In the genomic region with DNA sequence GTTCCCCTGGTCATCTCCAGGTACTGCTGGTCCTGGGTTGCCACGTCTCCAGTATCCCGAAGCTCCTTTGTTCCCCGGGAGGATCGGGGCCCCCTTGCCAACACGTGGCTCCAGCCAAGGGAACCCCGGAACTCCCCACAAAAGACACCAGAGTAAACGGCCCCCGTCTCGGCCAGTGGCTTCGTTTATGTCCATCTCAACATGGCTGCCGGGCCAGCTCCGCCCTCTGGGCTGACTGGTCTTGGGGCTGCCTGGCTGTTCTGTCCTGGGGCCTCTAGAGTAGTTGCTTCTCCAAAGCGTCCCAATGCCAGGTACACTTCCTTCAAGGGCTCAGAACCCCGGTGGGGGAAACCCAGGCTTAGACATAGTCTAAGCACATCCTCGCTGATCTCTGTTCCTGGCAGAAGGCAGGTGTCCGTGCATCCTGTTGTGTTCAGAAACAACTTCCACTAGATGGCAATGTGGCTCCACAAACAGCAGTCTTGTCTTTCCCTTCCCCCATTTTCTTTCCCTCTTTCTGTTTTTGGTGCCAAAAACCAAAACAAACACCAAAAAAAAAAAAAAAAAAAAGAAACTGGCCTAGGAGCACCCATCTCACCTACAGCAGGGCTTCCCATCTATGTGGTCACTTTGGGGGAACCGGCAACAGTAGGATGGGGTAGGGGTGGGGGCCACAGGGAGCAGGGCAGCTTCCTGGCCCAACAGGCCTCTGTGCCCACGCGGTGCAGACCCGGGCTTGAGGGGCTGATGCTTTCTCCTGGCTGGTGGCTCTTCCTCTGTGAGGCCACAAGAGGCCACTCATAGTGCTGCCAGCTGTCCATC, we compare ENCODE assay signal across 8 cellular contexts. TPM values are rescaled to one million over a fixed set of nuclear protein-coding genes. Genes with fewer than 3 reads are reported as not detected.
DNase-seq lines count a peak whose midpoint lies in the region; ATAC-seq and TF ChIP-seq lines count a peak whose summit lies in the region.

No MANE protein-coding gene starts in this region.

- peak overlapping the region; percentile 53 to 78 for H3K27ac ChIP-seq in left lung

- intact Hi-C loops in left lung (cut with DNase I): no loop called here

- no peaks in the 10 kb centered on the region for H3K27me3 ChIP-seq in left lung

- no peaks in the 10 kb centered on the region for H3K27me3 Mint-ChIP-seq in T-helper 17 cell

- H3K4me3 Mint-ChIP-seq in T-helper 17 cell: peak overlapping the region; percentile 87

- ATAC-seq in HG03066 (IDR thresholded peaks at IDR 0.05; ENCODE audit: low read depth, unreplicated experiment) (peak; percentile 62), T-helper 17 cell (peak; percentile 80), left lung (peak; percentile 55)

- peaks cover 10 to 15% of the 10 kb centered on the region in 2 donors for H3K4me1 ChIP-seq in left lung

- H3K36me3 Mint-ChIP-seq in T-helper 17 cell (ENCODE audit: low read depth): no peaks in the 10 kb centered on the region

- peak; percentile 36 to 54 for TF ChIP-seq CTCF in left lung (IDR thresholded peaks at IDR 0.05)

- peak overlapping the region in 1 of 2 donors; percentile 38 for H3K4me3 ChIP-seq in left lung

- peak; percentile 17 to 68 for DNase-seq in activated CD8-positive, alpha-beta memory T cell treated with anti-CD3 and anti-CD28 coated beads for 1 hour (ENCODE audit: extremely low read depth in 1 of 2, low read depth in 1 of 2)
- no peak for DNase-seq in activated CD8-positive, alpha-beta memory T cell treated with anti-CD3 and anti-CD28 coated beads, Interleukin-2, amount 50 U/mL, for 48 hours
- DNase-seq in T-helper 17 cell (peak; percentile 19 to 53 (median 29)), left lung (peak in 1 of 2 donors; percentile 72), GOT3 (lab: John Stamatoyannopoulos, UW) (no peak)
- peak; percentile 90 for DNase-seq in central memory CD4-positive, alpha-beta T cell
- DNase-seq in stimulated activated CD4-positive, alpha-beta T cell treated with anti-CD3 and anti-CD28 coated beads, TNF-alpha, amount 100 ng/mL, for 48 hours (ENCODE audit: low read depth in 3 of 3): peak in 2 of 3 donors; percentile 24 to 64

- peaks cover 45% of the 10 kb centered on the region for H3K4me1 Mint-ChIP-seq in T-helper 17 cell

- no peaks in the 10 kb centered on the region for H3K36me3 ChIP-seq in left lung

- H3K9me3 ChIP-seq in T-helper 17 cell (ENCODE audit: control insufficient read depth, low read length, poor library complexity, severe bottlenecking) (no peaks in the 10 kb centered on the region), left lung (no peaks in the 10 kb centered on the region)

- peak overlapping the region; percentile 99 for H3K27ac Mint-ChIP-seq in T-helper 17 cell

RNA-seq across cellular contexts. Expression of gene NBDY, which starts 35.3 kb away (rescaled TPM):
- 10 to 100 TPM; 29.8 to 39.8 TPM for total RNA-seq in T-helper 17 cell
- 10 to 100 TPM; 39.5 to 47.2 TPM for total RNA-seq in left lung

Comparison
In these comparisons a context has a peak if more than half of its experiments do, and no peak if none do; other contexts are left out.
1. DNase-seq: peak in activated CD8-positive, alpha-beta memory T cell treated with anti-CD3 and anti-CD28 coated beads for 1 hour (2 of 2), T-helper 17 cell (3 of 3), central memory CD4-positive, alpha-beta T cell (single experiment) and stimulated activated CD4-positive, alpha-beta T cell treated with anti-CD3 and anti-CD28 coated beads, TNF-alpha, amount 100 ng/mL, for 48 hours (2 of 3); none in activated CD8-positive, alpha-beta memory T cell treated with anti-CD3 and anti-CD28 coated beads, Interleukin-2, amount 50 U/mL, for 48 hours (single experiment) and GOT3 (single experiment).
2. Peak in every context shown above with its lines, with median percentiles within 50 percentile points of each other: ATAC-seq.